In the genomic region with DNA sequence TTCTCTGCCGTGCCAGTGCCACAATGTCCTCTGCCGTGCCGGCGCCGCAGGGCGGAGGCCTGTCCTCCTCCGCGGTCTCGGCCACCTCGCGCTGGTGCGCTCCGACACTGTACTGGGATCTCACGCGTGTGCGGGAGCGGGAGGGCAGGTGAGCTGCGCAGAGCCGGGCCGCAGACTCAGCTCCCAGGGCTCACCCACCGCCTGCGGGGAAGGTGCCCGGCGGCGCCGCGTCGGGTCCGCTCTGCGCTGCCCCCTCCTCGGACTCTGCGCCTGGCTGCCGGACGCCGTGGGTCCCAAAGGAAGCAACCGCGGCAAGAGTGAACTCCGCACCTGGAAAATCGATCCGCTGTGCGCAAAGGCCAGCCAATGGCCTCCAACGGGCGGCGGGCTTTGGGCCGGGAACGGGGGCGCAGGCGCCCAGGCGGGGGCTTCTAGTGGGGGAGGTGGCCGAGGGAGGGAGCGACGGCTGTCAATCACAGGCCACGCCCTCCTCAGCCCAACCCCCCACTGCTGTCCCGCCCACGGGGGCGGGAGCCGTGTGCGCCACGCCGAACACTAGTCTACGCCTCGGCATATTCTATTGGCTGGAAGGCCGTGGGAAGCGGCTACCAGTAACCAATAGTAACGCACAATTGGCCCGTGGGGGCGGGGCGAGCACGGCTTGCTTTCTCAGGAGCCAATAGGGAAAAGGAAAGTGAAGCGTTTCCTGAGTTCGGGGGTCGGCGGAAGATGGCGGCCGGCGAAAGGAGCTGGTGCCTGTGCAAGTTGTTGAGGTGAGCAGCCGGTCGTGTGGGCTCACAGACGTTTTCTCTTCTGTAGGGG, we compare ENCODE assay signal across 8 cellular contexts. TPM values are rescaled to one million over a fixed set of nuclear protein-coding genes. Genes with fewer than 3 reads are reported as not detected.
DNase-seq lines count a peak whose midpoint lies in the region; ATAC-seq and TF ChIP-seq lines count a peak whose summit lies in the region.

A gene with protein sequence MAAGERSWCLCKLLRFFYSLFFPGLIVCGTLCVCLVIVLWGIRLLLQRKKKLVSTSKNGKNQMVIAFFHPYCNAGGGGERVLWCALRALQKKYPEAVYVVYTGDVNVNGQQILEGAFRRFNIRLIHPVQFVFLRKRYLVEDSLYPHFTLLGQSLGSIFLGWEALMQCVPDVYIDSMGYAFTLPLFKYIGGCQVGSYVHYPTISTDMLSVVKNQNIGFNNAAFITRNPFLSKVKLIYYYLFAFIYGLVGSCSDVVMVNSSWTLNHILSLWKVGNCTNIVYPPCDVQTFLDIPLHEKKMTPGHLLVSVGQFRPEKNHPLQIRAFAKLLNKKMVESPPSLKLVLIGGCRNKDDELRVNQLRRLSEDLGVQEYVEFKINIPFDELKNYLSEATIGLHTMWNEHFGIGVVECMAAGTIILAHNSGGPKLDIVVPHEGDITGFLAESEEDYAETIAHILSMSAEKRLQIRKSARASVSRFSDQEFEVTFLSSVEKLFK (plus strand): TSS at position 709 of the 822 bp plus-strand sequence. CDS start 21 bp downstream, at position 730.

- H3K27me3 ChIP-seq in mucosa of rectum (ENCODE audit: control insufficient read depth in 2 of 2, insufficient read depth in 2 of 2, low read length in 2 of 2) = no peaks in the 10 kb centered on the region

- no peaks in the 10 kb centered on the region for H3K36me3 ChIP-seq in mucosa of rectum (ENCODE audit: control insufficient read depth in 2 of 2, insufficient read depth in 2 of 2, low read length in 2 of 2)

- H3K4me1 Mint-ChIP-seq in IgD-negative memory B cell = peaks cover 14 to 18% (median 17%) of the 10 kb centered on the region in 3 donors

- peak; percentile 85 for DNase-seq in DMS 273 treated with DMSO at 0.1 percent for 48 hours (lab: John Stamatoyannopoulos, UW)
- peak; percentile 92 for DNase-seq in OCI-M2 (lab: John Stamatoyannopoulos, UW; ENCODE audit: unreplicated experiment)
- peak; percentile 100 for DNase-seq in activated T-cell treated with anti-CD3 and anti-CD28 coated beads for 4 hours
- DNase-seq in epithelial cell of proximal tubule (ENCODE audit: low read depth) = peak; percentile 66
- DNase-seq in stimulated activated CD8-positive, alpha-beta memory T cell treated with anti-CD3 and anti-CD28 coated beads, Interleukin-4, amount 100 ng/mL, for 48 hours = peak; percentile 100

- H3K36me3 Mint-ChIP-seq in IgD-negative memory B cell = no peaks in the 10 kb centered on the region

- ATAC-seq in GM21529 (IDR thresholded peaks at IDR 0.05; ENCODE audit: unreplicated experiment) = peak; percentile 99

- H3K27ac Mint-ChIP-seq in IgD-negative memory B cell = peak within 1 kb of the TSS; percentile 61 to 89 (median 83)

- no peaks in the 10 kb centered on the region for H3K9me3 Mint-ChIP-seq in IgD-negative memory B cell

- peaks cover 16% of the 10 kb centered on the region for H3K27me3 Mint-ChIP-seq in IgD-negative memory B cell

- no peaks in the 10 kb centered on the region for H3K9me3 ChIP-seq in mucosa of rectum (ENCODE audit: control insufficient read depth in 2 of 2, low read length in 2 of 2)

- peaks cover 11 to 15% of the 10 kb centered on the region in 2 donors for H3K4me1 ChIP-seq in mucosa of rectum (ENCODE audit: control insufficient read depth in 2 of 2, insufficient read depth in 2 of 2, low read length in 2 of 2)

- TF ChIP-seq CTCF in epithelial cell of proximal tubule (conservative IDR thresholded peaks at IDR 0.05; ENCODE audit: low read depth, low read length) = no peak

- peak within 1 kb of the TSS; percentile 93 for H3K4me3 ChIP-seq in epithelial cell of proximal tubule (ENCODE audit: low read depth, low read length)
- peak within 1 kb of the TSS; percentile 87 to 94 for H3K4me3 ChIP-seq in mucosa of rectum (ENCODE audit: low read length in 2 of 2)

- H3K4me3 Mint-ChIP-seq in IgD-negative memory B cell = peak within 1 kb of the TSS; percentile 97 to 100 (median 99)

- H3K9ac ChIP-seq in mucosa of rectum (ENCODE audit: low read depth in 1 of 2, low read length in 2 of 2) = peak within 1 kb of the TSS; percentile 81 to 85

- peak within 1 kb of the TSS; percentile 73 to 77 for H3K27ac ChIP-seq in mucosa of rectum (ENCODE audit: low read depth in 2 of 2, low read length in 2 of 2)

RNA-seq across cellular contexts. Expression of the gene that starts here (rescaled TPM):
- polyA plus RNA-seq in IgD-negative memory B cell = 25.7 TPM
- 13.5 and 15.3 TPM in 2 replicates for total RNA-seq in epithelial cell of proximal tubule

Comparison
In these comparisons a context has a peak if more than half of its experiments do, and no peak if none do; other contexts are left out.
1. Peak in every context shown above with its lines: DNase-seq, ATAC-seq, H3K4me3 ChIP-seq and H3K27ac ChIP-seq.